8 cellular contexts compared by ENCODE assay signal in the genomic region with DNA sequence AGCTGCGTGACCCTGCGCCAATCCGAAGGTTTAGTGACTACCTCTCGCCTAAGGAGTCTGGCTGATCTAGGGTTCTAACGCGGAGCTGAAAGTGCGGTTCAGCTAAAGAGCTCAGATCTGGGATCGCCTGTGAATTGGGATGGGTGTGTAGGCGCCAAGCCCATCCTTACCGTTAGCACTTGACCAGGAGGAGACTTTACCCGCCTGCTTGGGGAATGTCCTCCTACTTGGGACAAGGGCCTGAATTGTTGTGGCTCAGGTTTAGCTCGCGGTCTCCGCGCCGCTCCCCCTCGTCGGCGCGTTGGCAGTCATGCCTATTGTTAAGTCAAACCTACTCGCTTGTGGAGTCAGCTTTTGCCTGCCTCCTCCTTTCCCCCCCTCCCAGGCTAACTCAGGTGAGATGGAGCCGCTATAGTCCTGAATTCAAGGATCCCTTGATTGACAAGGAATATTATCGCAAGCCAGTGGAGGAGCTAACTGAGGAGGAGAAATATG. TPM values are rescaled to one million over a fixed set of nuclear protein-coding genes. Genes with fewer than 3 reads are reported as not detected.
DNase-seq lines count a peak whose midpoint lies in the region; ATAC-seq and TF ChIP-seq lines count a peak whose summit lies in the region.

No MANE protein-coding gene starts in this region.

- peaks cover 0 to 45% (median 35%) of the 10 kb centered on the region in 9 donors for H3K36me3 ChIP-seq in heart right ventricle
- no peaks in the 10 kb centered on the region for H3K36me3 ChIP-seq in SU-DHL-6 (ENCODE audit: low read length)
- H3K36me3 ChIP-seq in fibroblast of lung (ENCODE audit: control insufficient read depth, insufficient read depth, low read length), result peaks cover 13% of the 10 kb centered on the region
- H3K36me3 ChIP-seq in psoas muscle (ENCODE audit: insufficient read depth in 1 of 2, low read depth in 1 of 2), result peaks cover 3 to 46% of the 10 kb centered on the region in 2 donors

- WGBS in heart right ventricle, 2 donors, result 2% methylated on average over 23 of the region's 23 CpGs
- WGBS in psoas muscle, 3 donors, result 1% methylated on average over 23 of the region's 23 CpGs

- no peaks in the 10 kb centered on the region for H4K20me1 ChIP-seq in SU-DHL-6 (ENCODE audit: low read depth, low read length)
- H4K20me1 ChIP-seq in fibroblast of lung (ENCODE audit: control insufficient read depth, extremely low read depth, insufficient read depth, low read length), result no peaks in the 10 kb centered on the region

- H3K4me1 ChIP-seq in heart right ventricle (peaks cover 4 to 48% (median 31%) of the 10 kb centered on the region in 9 donors), fibroblast of lung (ENCODE audit: control insufficient read depth, extremely low read depth, insufficient read depth, low read length) (peaks cover 2% of the 10 kb centered on the region), psoas muscle (peaks cover 36% of the 10 kb centered on the region)

- H3F3A ChIP-seq in SU-DHL-6 (ENCODE audit: insufficient read depth), result no peaks in the 10 kb centered on the region

- H3K9me3 ChIP-seq in heart right ventricle (no peaks in the 10 kb centered on the region), SU-DHL-6 (ENCODE audit: insufficient read depth, low read length) (no peaks in the 10 kb centered on the region), fibroblast of lung (ENCODE audit: control insufficient read depth, insufficient read depth, low read depth, low read length) (no peaks in the 10 kb centered on the region), psoas muscle (no peaks in the 10 kb centered on the region)

- intact Hi-C loops in heart right ventricle (cut with DNase I) (no loop called here), left ventricle myocardium superior (cut with micrococcal nuclease) (no loop called here), psoas muscle (cut with DNase I) (no loop called here)

- H2AFZ ChIP-seq in SU-DHL-6 (ENCODE audit: low read depth, low read length, severe bottlenecking) (peak overlapping the region; percentile 64), fibroblast of lung (ENCODE audit: low read length) (peak overlapping the region; percentile 53)

- H3K9me2 ChIP-seq in SU-DHL-6 (replicated peaks; ENCODE audit: insufficient read depth, low read length), result no peaks in the 10 kb centered on the region

- H3K9ac ChIP-seq in SU-DHL-6 (ENCODE audit: low read length) (peak overlapping the region; percentile 83), fibroblast of lung (ENCODE audit: insufficient read depth, low read length) (peak overlapping the region; percentile 98)

- H3K4me3 ChIP-seq in heart right ventricle (peak overlapping the region; percentile 75 to 100 (median 94)), SU-DHL-6 (ENCODE audit: insufficient read depth, low read length, poor library complexity, severe bottlenecking) (peak overlapping the region; percentile 56), fibroblast of lung (replicated peaks in 1 of 4; ENCODE audit: control extremely low read depth in 1 of 4, insufficient read depth in 1 of 4, low read depth in 3 of 4, low read length in 4 of 4) (peak overlapping the region; percentile 63 to 93 (median 82)), psoas muscle (peak overlapping the region; percentile 98)

- DNase-seq in heart right ventricle (no peak), left ventricle myocardium superior (no peak), fibroblast of lung (ENCODE audit: low read depth in 2 of 2) (peak in 1 of 2 donors; percentile 51), psoas muscle (peak in 1 of 2 donors; percentile 47), foreskin melanocyte (no peak), EL (no peak)
- no peak for DNase-seq in stimulated activated CD4-positive, alpha-beta T cell treated with anti-CD3 and anti-CD28 coated beads, Interleukin-4, amount 100 ng/mL, for 4 hours

- no peak for TF ChIP-seq CTCF in heart right ventricle (IDR thresholded peaks at IDR 0.05)
- TF ChIP-seq CTCF in SU-DHL-6 (IDR thresholded peaks at IDR 0.05; ENCODE audit: insufficient read depth, low read length, poor library complexity, severe bottlenecking), result no peak
- TF ChIP-seq CTCF in fibroblast of lung (conservative IDR thresholded peaks at IDR 0.05 in 1 of 2, IDR thresholded peaks at IDR 0.05 in 1 of 2; ENCODE audit: low read depth in 1 of 2, low read length in 2 of 2), result no peak
- TF ChIP-seq CTCF in psoas muscle (IDR thresholded peaks at IDR 0.05), result no peak

- H3K27me3 ChIP-seq in heart right ventricle (no peaks in the 10 kb centered on the region), SU-DHL-6 (ENCODE audit: low read length) (no peaks in the 10 kb centered on the region), fibroblast of lung (ENCODE audit: control insufficient read depth, insufficient read depth, low read length) (no peaks in the 10 kb centered on the region), psoas muscle (ENCODE audit: insufficient read depth in 3 of 3, low read length in 2 of 3) (no peaks in the 10 kb centered on the region)

- peak in 3 of 8 donors; percentile 10 to 19 (median 10) for ATAC-seq in heart right ventricle
- ATAC-seq in left ventricle myocardium superior, result no peak
- ATAC-seq in psoas muscle, result peak; percentile 27 to 39 (median 34)

- H3K79me2 ChIP-seq in SU-DHL-6 (ENCODE audit: insufficient read depth, low read length) (peaks cover 53% of the 10 kb centered on the region), fibroblast of lung (ENCODE audit: control insufficient read depth, insufficient read depth, low read length) (peaks cover 45% of the 10 kb centered on the region)

- peak overlapping the region; percentile 93 to 99 (median 97) for H3K27ac ChIP-seq in heart right ventricle
- peak overlapping the region; percentile 79 for H3K27ac ChIP-seq in SU-DHL-6 (ENCODE audit: low read depth, low read length)
- H3K27ac ChIP-seq in fibroblast of lung (ENCODE audit: insufficient read depth, low read length), result peak overlapping the region; percentile 99
- peak overlapping the region; percentile 96 for H3K27ac ChIP-seq in psoas muscle

- H3K4me2 ChIP-seq in SU-DHL-6 (ENCODE audit: low read depth, low read length, poor library complexity, severe bottlenecking) (peak overlapping the region; percentile 71), fibroblast of lung (ENCODE audit: extremely low read depth, insufficient read depth, low read length) (peak overlapping the region; percentile 73)

RNA-seq across cellular contexts. Expression of gene MRPS7, which starts 0.5 kb away (rescaled TPM):
- total RNA-seq in heart right ventricle (100 to 1,000 TPM; 124 to 179 (median 151) TPM), left ventricle myocardium superior (132 TPM), fibroblast of lung (44.7 and 51.5 TPM in 2 replicates), psoas muscle (100 to 1,000 TPM; 105 to 161 (median 131) TPM)
- polyA plus RNA-seq in heart right ventricle (100 to 1,000 TPM in 1 of 2 donors, 10 to 100 TPM in 1; 98.9 to 118 TPM), fibroblast of lung (44.2 and 62.8 TPM in 2 replicates), psoas muscle (100 to 1,000 TPM in 2 of 3 donors, 10 to 100 TPM in 1; 98.2 to 165 (median 122) TPM)
- 49.1 and 72.4 TPM in 2 replicates for polyA plus RNA-seq in fibroblast of lung (2012)
- 27.5 and 38.9 TPM in 2 replicates for polyA minus RNA-seq in fibroblast of lung (ENCODE audit: low replicate concordance)

RNA-seq across cellular contexts. Expression of gene GGA3, which starts 0.8 kb away (rescaled TPM):
- 10 to 100 TPM; 16.0 to 30.2 (median 21.7) TPM for total RNA-seq in heart right ventricle
- polyA plus RNA-seq in heart right ventricle, result 10 to 100 TPM; 13.1 to 20.3 TPM
- total RNA-seq in left ventricle myocardium superior, result 26.2 TPM
- total RNA-seq in fibroblast of lung, result 8.0 and 13.0 TPM in 2 replicates
- polyA plus RNA-seq in fibroblast of lung, result 14.4 and 21.8 TPM in 2 replicates
- 15.7 and 20.2 TPM in 2 replicates for polyA plus RNA-seq in fibroblast of lung (2012)
- 60.0 and 62.1 TPM in 2 replicates for polyA minus RNA-seq in fibroblast of lung (ENCODE audit: low replicate concordance)
- total RNA-seq in psoas muscle, result 10 to 100 TPM; 21.3 to 40.6 (median 30.2) TPM
- 10 to 100 TPM; 13.8 to 37.4 (median 27.3) TPM for polyA plus RNA-seq in psoas muscle

RNA-seq across cellular contexts. Expression of gene MIF4GD, which starts 8.9 kb away (rescaled TPM):
- total RNA-seq in heart right ventricle (10 to 100 TPM; 12.6 to 21.0 (median 15.6) TPM), left ventricle myocardium superior (15.4 TPM), fibroblast of lung (5.6 and 6.3 TPM in 2 replicates), psoas muscle (10 to 100 TPM; 19.2 to 45.8 (median 37.6) TPM)
- polyA plus RNA-seq in heart right ventricle (10 to 100 TPM in 1 of 2 donors, 1 to 10 TPM in 1; 7.5 to 27.7 TPM), fibroblast of lung (10.3 and 11.4 TPM in 2 replicates), psoas muscle (10 to 100 TPM; 27.9 to 44.8 (median 32.2) TPM)
- polyA plus RNA-seq in fibroblast of lung (2012), result 8.1 and 9.7 TPM in 2 replicates
- polyA minus RNA-seq in fibroblast of lung (ENCODE audit: low replicate concordance), result 11.3 and 14.4 TPM in 2 replicates

RNA-seq across cellular contexts. Expression of gene SLC25A19, which starts 27.1 kb away (rescaled TPM):
- 10 to 100 TPM in 6 of 10 donors, 1 to 10 TPM in 4; 6.8 to 19.2 (median 11.3) TPM for total RNA-seq in heart right ventricle
- 10 to 100 TPM; 19.7 to 23.2 TPM for polyA plus RNA-seq in heart right ventricle
- 23.0 TPM for total RNA-seq in left ventricle myocardium superior
- 7.4 and 9.7 TPM in 2 replicates for total RNA-seq in fibroblast of lung
- polyA plus RNA-seq in fibroblast of lung, result 5.1 and 8.4 TPM in 2 replicates
- 5.9 and 11.8 TPM in 2 replicates for polyA plus RNA-seq in fibroblast of lung (2012)
- 24.0 and 26.9 TPM in 2 replicates for polyA minus RNA-seq in fibroblast of lung (ENCODE audit: low replicate concordance)
- 10 to 100 TPM; 11.3 to 41.7 (median 16.0) TPM for total RNA-seq in psoas muscle
- 10 to 100 TPM; 24.9 to 52.7 (median 34.5) TPM for polyA plus RNA-seq in psoas muscle

RNA-seq across cellular contexts. Expression of gene NUP85, which starts 56.7 kb away (rescaled TPM):
- total RNA-seq in heart right ventricle (10 to 100 TPM; 16.2 to 28.4 (median 20.4) TPM), left ventricle myocardium superior (28.0 TPM), fibroblast of lung (18.5 and 21.3 TPM in 2 replicates), psoas muscle (10 to 100 TPM; 19.3 to 32.9 (median 22.0) TPM)
- polyA plus RNA-seq in heart right ventricle (10 to 100 TPM; 31.3 to 39.0 TPM), fibroblast of lung (29.6 and 49.1 TPM in 2 replicates), psoas muscle (10 to 100 TPM; 15.1 to 24.7 (median 17.1) TPM)
- 30.5 and 52.4 TPM in 2 replicates for polyA plus RNA-seq in fibroblast of lung (2012)
- polyA minus RNA-seq in fibroblast of lung (ENCODE audit: low replicate concordance), result 59.7 and 76.3 TPM in 2 replicates
